Comparison of ENCODE assay signal across 22 cellular contexts in genomic region chr1:223223091-223223995, GRCh38.
DNase-seq lines count a peak whose midpoint lies in the region; ATAC-seq and TF ChIP-seq lines count a peak whose summit lies in the region.
"Had no signal": no experiment of that assay in that cellular context is flagged by ENCODE, and none has a peak within 500 bp of the region (broad histone marks: within the 10 kb centered on the region; RNA-seq: fewer than 3 reads in every experiment).

No MANE protein-coding gene starts in this region.

- peak; percentile 48 for DNase-seq in activated CD8-positive, alpha-beta memory T cell treated with anti-CD3 and anti-CD28 coated beads for 24 hours
- DNase-seq in activated CD8-positive, alpha-beta memory T cell treated with anti-CD3 and anti-CD28 coated beads, Interleukin-2, amount 50 U/mL, for 4 hours = no peak
- peak; percentile 38 for DNase-seq in activated CD8-positive, alpha-beta memory T cell treated with anti-CD3 and anti-CD28 coated beads, Interleukin-2, amount 50 U/mL, for 48 hours
- DNase-seq in mesenteric fat pad (ENCODE audit: low spot score) = peak; percentile 87
- peak; percentile 65 for DNase-seq in type B pancreatic cell (ENCODE audit: extremely low spot score, unreplicated experiment)
- no peak for DNase-seq in NCI-H2081 treated with DMSO at 0.1 percent for 48 hours (lab: John Stamatoyannopoulos, UW)
- no peak for DNase-seq in NK-92 (lab: John Stamatoyannopoulos, UW; ENCODE audit: unreplicated experiment)
- DNase-seq: CD4-positive, alpha-beta T cell; DMS53; EL; GDM1; HFFc6; NCI-H1092; NCI-H146; NCI-H1930; NCI-H2227 treated with DMSO at 0.1 percent for 48 hours; NCI-H526 treated with DMSO at 0.1 percent for 48 hours; SHP77 treated with DMSO at 0.1 percent for 48 hours had no signal

- H3K4me1 Mint-ChIP-seq in type B pancreatic cell (ENCODE audit: unreplicated experiment) = no peaks in the 10 kb centered on the region
- H3K4me1 Mint-ChIP-seq: GM23338, IgD-negative memory B cell had no signal

- peaks cover 4% of the 10 kb centered on the region for H3K9me3 Mint-ChIP-seq in type B pancreatic cell

- H3K27me3 Mint-ChIP-seq in type B pancreatic cell = peaks cover 11% of the 10 kb centered on the region
- H3K27me3 Mint-ChIP-seq: CD4-positive, alpha-beta T cell; IgD-negative memory B cell had no signal

- H3K36me3 Mint-ChIP-seq in type B pancreatic cell = no peaks in the 10 kb centered on the region

- H3K4me3 Mint-ChIP-seq in type B pancreatic cell = no peak overlapping the region
- H3K4me3 Mint-ChIP-seq: CD4-positive, alpha-beta T cell; GM23338; HFFc6; IgD-negative memory B cell had no signal

- no peak for ATAC-seq in HG02571 (IDR thresholded peaks at IDR 0.05; ENCODE audit: unreplicated experiment)
- ATAC-seq: Panc1 had no signal

- H3K27ac Mint-ChIP-seq in type B pancreatic cell = no peak overlapping the region
- H3K27ac Mint-ChIP-seq: CD4-positive, alpha-beta T cell; GM23338; HFFc6; IgD-negative memory B cell had no signal

- TF ChIP-seq CTCF in type B pancreatic cell (conservative IDR thresholded peaks at IDR 0.05) = no peak

Comparison
In these comparisons a context has a peak if more than half of its experiments do, and no peak if none do; other contexts are left out.
1. DNase-seq: peak in activated CD8-positive, alpha-beta memory T cell treated with anti-CD3 and anti-CD28 coated beads for 24 hours (single experiment), activated CD8-positive, alpha-beta memory T cell treated with anti-CD3 and anti-CD28 coated beads, Interleukin-2, amount 50 U/mL, for 48 hours (single experiment), mesenteric fat pad (single experiment) and type B pancreatic cell (single experiment); none in activated CD8-positive, alpha-beta memory T cell treated with anti-CD3 and anti-CD28 coated beads, Interleukin-2, amount 50 U/mL, for 4 hours (single experiment), NCI-H2081 treated with DMSO at 0.1 percent for 48 hours (single experiment) and NK-92 (single experiment).